ENCODE assay signal across 8 cellular contexts in the genomic region with DNA sequence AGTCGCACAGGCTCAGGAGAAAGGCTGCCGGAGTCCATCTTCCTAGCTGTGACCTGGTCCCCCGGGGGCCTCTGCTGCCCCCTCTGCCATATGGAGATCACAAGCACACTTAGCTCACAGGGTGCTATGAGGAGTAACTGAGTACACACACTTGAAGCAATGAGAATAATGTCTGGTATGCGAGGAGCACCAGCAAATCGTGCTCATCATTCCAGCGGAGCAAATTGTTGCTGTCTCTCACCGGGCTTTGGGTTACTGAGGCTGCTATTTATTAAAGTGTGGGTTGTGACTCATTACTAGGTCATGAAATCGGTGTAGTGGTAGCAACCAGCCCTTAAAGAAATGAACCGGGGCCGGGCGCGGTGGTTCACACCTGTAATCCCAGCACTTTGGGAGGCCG. TPM values are rescaled to one million over a fixed set of nuclear protein-coding genes. Genes with fewer than 3 reads are reported as not detected.
DNase-seq lines count a peak whose midpoint lies in the region; ATAC-seq and TF ChIP-seq lines count a peak whose summit lies in the region.

No MANE protein-coding gene starts in this region.

- POLR2A ChIA-PET in RWPE1 (lab: Yijun Ruan, JAX; ENCODE audit: low non-redundant PET), result no interaction called here

- no peak for TF ChIP-seq EP300 in sigmoid colon (IDR thresholded peaks at IDR 0.05)

- DNase-seq in GM04504 (ENCODE audit: low read depth) (peak; percentile 88), RWPE1 (ENCODE audit: low spot score) (peak; percentile 39), skeletal muscle cell (ENCODE audit: low read depth) (peak; percentile 29), H7 (no peak), NOMO-1 treated with DMSO at 0.1 percent for 48 hours (lab: John Stamatoyannopoulos, UW; ENCODE audit: unreplicated experiment) (no peak), sigmoid colon (no peak)
- no peak for DNase-seq in activated CD4-positive, alpha-beta T cell treated with anti-CD3 and anti-CD28 coated beads, Interleukin-2, amount 50 U/mL, for 48 hours

- H3K27me3 ChIP-seq in H7 (ENCODE audit: control insufficient read depth, insufficient read depth, low read length) (no peaks in the 10 kb centered on the region), sigmoid colon (no peaks in the 10 kb centered on the region)

- no peaks in the 10 kb centered on the region for H3K9me3 ChIP-seq in sigmoid colon

- TF ChIP-seq CTCF in RWPE1 (conservative IDR thresholded peaks at IDR 0.05; ENCODE audit: low read depth) (no peak), sigmoid colon (IDR thresholded peaks at IDR 0.05) (no peak)

- TF ChIP-seq POLR2A in sigmoid colon (IDR thresholded peaks at IDR 0.05), result no peak

- CTCF ChIA-PET in RWPE1 (lab: Yijun Ruan, JAX), result no interaction called here

- intact Hi-C loops in sigmoid colon (cut with DNase I), result no loop called here

- WGBS in sigmoid colon, 2 donors, result 82% methylated on average over 13 of the region's 13 CpGs

- H3K4me3 ChIP-seq in skeletal muscle cell (ENCODE audit: low read depth, low read length), result no peak overlapping the region
- H3K4me3 ChIP-seq in H7 (ENCODE audit: insufficient read depth, low read depth, low read length), result no peak overlapping the region
- H3K4me3 ChIP-seq in sigmoid colon, result no peak overlapping the region

- ATAC-seq in esophagus mucosa, result peak; percentile 7

- H3K36me3 ChIP-seq in H7 (replicated peaks; ENCODE audit: control insufficient read depth, insufficient read depth, low read length) (no peaks in the 10 kb centered on the region), sigmoid colon (no peaks in the 10 kb centered on the region)

- peaks cover 0 to 4% (median 0%) of the 10 kb centered on the region in 4 donors for H3K4me1 ChIP-seq in sigmoid colon

- no peak overlapping the region for H3K27ac ChIP-seq in RWPE1
- H3K27ac ChIP-seq in sigmoid colon, result no peak overlapping the region

RNA-seq across cellular contexts. Expression of a gene that starts 48.1 kb away (rescaled TPM):
- total RNA-seq in esophagus mucosa, result 135 TPM
- total RNA-seq in H7 (2014; rRNA removed; shearing (Covaris generic)), result 414 and 429 TPM in 2 replicates
- total RNA-seq in sigmoid colon, result 100 to 1,000 TPM; 260 to 376 (median 290) TPM
- polyA plus RNA-seq in sigmoid colon, result 100 to 1,000 TPM; 130 to 221 (median 197) TPM

Comparison
In these comparisons a context has a peak if more than half of its experiments do, and no peak if none do; other contexts are left out.
1. DNase-seq: peak in GM04504 (single experiment), RWPE1 (single experiment) and skeletal muscle cell (single experiment); none in H7 (single experiment), NOMO-1 treated with DMSO at 0.1 percent for 48 hours (single experiment), sigmoid colon (single experiment) and activated CD4-positive, alpha-beta T cell treated with anti-CD3 and anti-CD28 coated beads, Interleukin-2, amount 50 U/mL, for 48 hours (0 of 2).